8 cellular contexts compared by ENCODE assay signal in the genomic region with DNA sequence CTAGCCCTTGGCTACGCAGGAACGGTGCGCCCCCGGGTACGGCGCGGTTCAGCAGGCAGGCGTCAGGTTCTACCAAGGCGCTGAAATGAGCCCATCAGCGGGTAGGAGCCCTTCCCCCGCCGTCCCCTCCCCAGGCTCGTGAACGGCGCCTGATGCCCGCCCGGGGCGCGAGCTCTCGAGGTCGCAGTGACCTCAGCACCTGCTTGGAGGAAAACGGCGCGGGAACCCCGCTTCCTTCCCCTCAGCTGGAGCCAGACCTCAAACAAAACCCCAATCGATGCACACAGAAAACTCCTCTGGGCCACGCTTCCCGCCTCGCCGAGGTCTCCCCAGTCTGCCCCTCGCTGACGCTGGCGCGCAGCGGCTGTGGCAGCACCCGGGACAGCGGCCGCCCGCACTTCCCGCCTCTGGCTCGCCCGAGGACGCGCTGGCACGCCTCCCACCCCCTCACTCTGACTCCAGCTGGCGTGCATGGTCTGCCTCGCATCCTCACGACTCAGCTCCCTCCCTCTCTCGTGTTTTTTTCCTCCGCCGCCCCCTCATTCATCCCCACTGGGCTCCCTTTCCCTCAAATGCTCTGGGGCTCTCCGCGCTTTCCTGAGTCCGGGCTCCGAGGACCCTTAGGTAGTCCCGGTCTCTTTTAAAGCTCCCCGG. TPM values are rescaled to one million over a fixed set of nuclear protein-coding genes. Genes with fewer than 3 reads are reported as not detected.
DNase-seq lines count a peak whose midpoint lies in the region; ATAC-seq and TF ChIP-seq lines count a peak whose summit lies in the region.

No MANE protein-coding gene starts in this region.

- BruUV-seq in Caco-2 (replicated peaks; lab: Mats Ljungman, UMichigan) = no TSS peak

- H3K27ac Mint-ChIP-seq in central memory CD8-positive, alpha-beta T cell (ENCODE audit: low read depth) = no peak overlapping the region
- no peak overlapping the region for H3K27ac Mint-ChIP-seq in nephron progenitor cell
- no peak overlapping the region for H3K27ac Mint-ChIP-seq in Caco-2 (ENCODE audit: unreplicated experiment)

- H3K4me1 ChIP-seq in Caco-2 = no peaks in the 10 kb centered on the region

- H3K4me1 Mint-ChIP-seq in central memory CD8-positive, alpha-beta T cell = peaks cover 22% of the 10 kb centered on the region
- H3K4me1 Mint-ChIP-seq in nephron progenitor cell (peaks cover 40% of the 10 kb centered on the region), Caco-2 (ENCODE audit: low read depth, unreplicated experiment) (no peaks in the 10 kb centered on the region)

- intact Hi-C loops in Caco-2 (cut with micrococcal nuclease; ENCODE audit: unreplicated experiment) = no loop called here

- no peak overlapping the region for H3K4me3 ChIP-seq in Caco-2 (ENCODE audit: low read depth, low read length)

- peaks cover 1% of the 10 kb centered on the region for H3K36me3 Mint-ChIP-seq in central memory CD8-positive, alpha-beta T cell (ENCODE audit: insufficient read depth)
- H3K36me3 Mint-ChIP-seq in nephron progenitor cell (ENCODE audit: low read depth) (no peaks in the 10 kb centered on the region), Caco-2 (ENCODE audit: insufficient read depth, unreplicated experiment) (no peaks in the 10 kb centered on the region)

- CTCF ChIA-PET in Caco-2 (lab: Charles Lee) = no interaction called here

- no peaks in the 10 kb centered on the region; the same call in 1 of the 2 replicates for H3K9me3 ChIP-seq in Caco-2

- H3K36me3 ChIP-seq in Caco-2 (ENCODE audit: control insufficient read depth, insufficient read depth, low read length) = no peaks in the 10 kb centered on the region

- TF ChIP-seq CTCF in nephron progenitor cell (IDR thresholded peaks at IDR 0.05) (no peak), Caco-2 (IDR thresholded peaks at IDR 0.05; ENCODE audit: insufficient read depth in 1 of 2, low read depth in 1 of 2, low read length in 1 of 2, severe bottlenecking in 1 of 2, unreplicated experiment in 1 of 2) (no peak)

- H3K27me3 Mint-ChIP-seq in central memory CD8-positive, alpha-beta T cell = peaks cover 90% of the 10 kb centered on the region
- no peaks in the 10 kb centered on the region for H3K27me3 Mint-ChIP-seq in nephron progenitor cell (ENCODE audit: low read depth, poor library complexity)
- peaks cover 5% of the 10 kb centered on the region for H3K27me3 Mint-ChIP-seq in Caco-2 (ENCODE audit: insufficient read depth, unreplicated experiment)

- DNase-seq in D341Med (ENCODE audit: low spot score) (peak; percentile 67), NCI-H128 (lab: John Stamatoyannopoulos, UW; ENCODE audit: unreplicated experiment) (peak; percentile 16), nephron progenitor cell (peak; percentile 79), globus pallidus (ENCODE audit: low spot score) (no peak), Caco-2 (no peak)
- DNase-seq in central memory CD8-positive, alpha-beta T cell (ENCODE audit: low spot score in 2 of 2) = no peak

- peak overlapping the region; percentile 64 for H3K4me3 Mint-ChIP-seq in central memory CD8-positive, alpha-beta T cell
- H3K4me3 Mint-ChIP-seq in nephron progenitor cell (peak overlapping the region; percentile 80), Caco-2 (ENCODE audit: unreplicated experiment) (no peak overlapping the region)

- H3K27me3 ChIP-seq in Caco-2 (replicated peaks; ENCODE audit: control insufficient read depth, insufficient read depth, low read length) = no peaks in the 10 kb centered on the region

- POLR2A ChIA-PET in Caco-2 (lab: Charles Lee) = no interaction called here

- no peak for ATAC-seq in central memory CD8-positive, alpha-beta T cell (replicated peaks; ENCODE audit: extremely low read depth, poor library complexity, severe bottlenecking)
- ATAC-seq in GM21737 (IDR thresholded peaks at IDR 0.05; ENCODE audit: unreplicated experiment) = no peak
- no peak for ATAC-seq in GM18867 (IDR thresholded peaks at IDR 0.05; ENCODE audit: unreplicated experiment)

- no peaks in the 10 kb centered on the region for H3K9me3 Mint-ChIP-seq in central memory CD8-positive, alpha-beta T cell
- H3K9me3 Mint-ChIP-seq in nephron progenitor cell = peaks cover 3% of the 10 kb centered on the region
- peaks cover 9% of the 10 kb centered on the region for H3K9me3 Mint-ChIP-seq in Caco-2 (ENCODE audit: unreplicated experiment)

RNA-seq across cellular contexts. Expression of a gene that starts 0.5 kb away (rescaled TPM):
- total RNA-seq in Caco-2 (2022) = not detected in 2 replicates

Comparison
In these comparisons a context has a peak if more than half of its experiments do, and no peak if none do; other contexts are left out.
1. DNase-seq: peak in D341Med (single experiment), NCI-H128 (single experiment) and nephron progenitor cell (single experiment); none in central memory CD8-positive, alpha-beta T cell (0 of 2), globus pallidus (single experiment) and Caco-2 (0 of 2).